In genomic region chr17:12712415-12712814, GRCh38 we compare ENCODE assay signal across 18 cellular contexts. TPM values are rescaled to one million over a fixed set of nuclear protein-coding genes. Genes with fewer than 3 reads are reported as not detected.
DNase-seq lines count a peak whose midpoint lies in the region; ATAC-seq and TF ChIP-seq lines count a peak whose summit lies in the region.
"Had no signal": no experiment of that assay in that cellular context is flagged by ENCODE, and none has a peak within 500 bp of the region (broad histone marks: within the 10 kb centered on the region; RNA-seq: fewer than 3 reads in every experiment).

No MANE protein-coding gene starts in this region.

- H3K4me1 Mint-ChIP-seq in CD4-positive, alpha-beta memory T cell = no peaks in the 10 kb centered on the region

- H3K36me3 ChIP-seq in BLaER1 = no peaks in the 10 kb centered on the region
- peaks cover 23 to 43% of the 10 kb centered on the region in 2 donors for H3K36me3 ChIP-seq in ascending aorta
- no peaks in the 10 kb centered on the region for H3K36me3 ChIP-seq in subcutaneous abdominal adipose tissue (ENCODE audit: control insufficient read depth in 5 of 5, insufficient read depth in 5 of 5, low read length in 5 of 5)
- no peaks in the 10 kb centered on the region for H3K36me3 ChIP-seq in CD4-positive, alpha-beta memory T cell (ENCODE audit: insufficient read depth, low read length)
- H3K36me3 ChIP-seq: HAP-1 had no signal

- H3K4me3 Mint-ChIP-seq in CD4-positive, alpha-beta memory T cell = no peak overlapping the region
- H3K4me3 Mint-ChIP-seq: CD8-positive, alpha-beta T cell had no signal

- H3K27me3 ChIP-seq in BLaER1 (no peaks in the 10 kb centered on the region), ascending aorta (no peaks in the 10 kb centered on the region), subcutaneous abdominal adipose tissue (ENCODE audit: control insufficient read depth in 5 of 5, insufficient read depth in 4 of 5, low read length in 5 of 5) (peaks cover 0 to 4% (median 0%) of the 10 kb centered on the region in 5 donors)
- no peaks in the 10 kb centered on the region for H3K27me3 ChIP-seq in CD4-positive, alpha-beta memory T cell (ENCODE audit: insufficient read depth, low read length)

- H4K20me1 ChIP-seq in BLaER1 = no peaks in the 10 kb centered on the region

- CTCF ChIA-PET in CD4-positive, alpha-beta memory T cell (lab: Charles Lee; ENCODE audit: partially characterized antibody) = no interaction called here

- no peak overlapping the region for H3K9ac ChIP-seq in BLaER1
- H3K9ac ChIP-seq in subcutaneous abdominal adipose tissue (ENCODE audit: low read length in 5 of 5) = no peak overlapping the region

- POLR2A ChIA-PET in CD4-positive, alpha-beta memory T cell (lab: Charles Lee; ENCODE audit: partially characterized antibody) = no interaction called here

- H3K27me3 Mint-ChIP-seq in CD4-positive, alpha-beta memory T cell = peaks cover 3 to 4% of the 10 kb centered on the region in 2 donors

- H3K27ac ChIP-seq in BLaER1 = no peak overlapping the region
- peak overlapping the region; percentile 54 to 58 for H3K27ac ChIP-seq in ascending aorta
- H3K27ac ChIP-seq in subcutaneous abdominal adipose tissue (ENCODE audit: low read depth, low read length) = peak overlapping the region; percentile 7
- H3K27ac ChIP-seq in CD4-positive, alpha-beta memory T cell (ENCODE audit: low read depth, low read length) = no peak overlapping the region
- H3K27ac ChIP-seq: C4-2B had no signal

- H3K9me3 ChIP-seq in BLaER1 = no peaks in the 10 kb centered on the region
- H3K9me3 ChIP-seq in ascending aorta = no peaks in the 10 kb centered on the region
- no peaks in the 10 kb centered on the region for H3K9me3 ChIP-seq in subcutaneous abdominal adipose tissue (ENCODE audit: control insufficient read depth in 5 of 5, low read length in 5 of 5)
- H3K9me3 ChIP-seq in CD4-positive, alpha-beta memory T cell (ENCODE audit: control insufficient read depth in 1 of 2, low read length in 2 of 2) = no peaks in the 10 kb centered on the region
- H3K9me3 ChIP-seq: HAP-1 had no signal

- no peak overlapping the region for H3K27ac Mint-ChIP-seq in CD4-positive, alpha-beta memory T cell
- H3K27ac Mint-ChIP-seq: CD8-positive, alpha-beta T cell had no signal

- H3K4me3 ChIP-seq in BLaER1 = no peak overlapping the region
- no peak overlapping the region for H3K4me3 ChIP-seq in ascending aorta
- no peak overlapping the region for H3K4me3 ChIP-seq in subcutaneous abdominal adipose tissue (ENCODE audit: low read depth in 1 of 5, low read length in 5 of 5)
- H3K4me3 ChIP-seq in CD4-positive, alpha-beta memory T cell (ENCODE audit: low read length in 2 of 2) = no peak overlapping the region
- H3K4me3 ChIP-seq: HAP-1 had no signal

- intact Hi-C loops in ascending aorta (cut with DNase I) (no loop called here), left ventricle myocardium superior (cut with micrococcal nuclease) (no loop called here)
- intact Hi-C loops in CD4-positive, alpha-beta memory T cell (cut with micrococcal nuclease) = no loop called here

- no peak for TF ChIP-seq CTCF in ascending aorta (IDR thresholded peaks at IDR 0.05)

- peak overlapping the region; percentile 66 for H3K4me2 ChIP-seq in BLaER1

- peaks cover 22% of the 10 kb centered on the region for H3K4me1 ChIP-seq in BLaER1
- peaks cover 4 to 20% of the 10 kb centered on the region in 2 donors for H3K4me1 ChIP-seq in ascending aorta
- H3K4me1 ChIP-seq in subcutaneous abdominal adipose tissue (ENCODE audit: control insufficient read depth in 5 of 5, insufficient read depth in 5 of 5, low read length in 5 of 5) = peaks cover 0 to 16% (median 12%) of the 10 kb centered on the region in 5 donors
- no peaks in the 10 kb centered on the region for H3K4me1 ChIP-seq in CD4-positive, alpha-beta memory T cell (ENCODE audit: insufficient read depth, low read length)
- H3K4me1 ChIP-seq: HAP-1 had no signal

- H3K9me3 Mint-ChIP-seq in CD4-positive, alpha-beta memory T cell = peaks cover 0 to 5% (median 1%) of the 10 kb centered on the region in 8 donors
- H3K9me3 Mint-ChIP-seq: CD8-positive, alpha-beta T cell had no signal

- H3K36me3 Mint-ChIP-seq in CD4-positive, alpha-beta memory T cell = no peaks in the 10 kb centered on the region
- H3K36me3 Mint-ChIP-seq: CD8-positive, alpha-beta T cell had no signal

- ATAC-seq in left ventricle myocardium superior = peak; percentile 49
- ATAC-seq in GM19455 (IDR thresholded peaks at IDR 0.05; ENCODE audit: unreplicated experiment) = no peak
- ATAC-seq: CD8-positive, alpha-beta T cell had no signal

- DNase-seq in ascending aorta (ENCODE audit: low spot score in 2 of 2) (no peak), left ventricle myocardium superior (no peak), NCI-H1092 (lab: John Stamatoyannopoulos, UW) (no peak)
- DNase-seq in CD4-positive, alpha-beta memory T cell = no peak
- no peak for DNase-seq in activated CD4-positive, CD25-positive, alpha-beta regulatory T cell (lab: John Stamatoyannopoulos, UW)
- DNase-seq: ACHN; CD8-positive, alpha-beta T cell; COR-L47; DMS153; DMS79 treated with DMSO at 0.1 percent for 48 hours; EL had no signal

RNA-seq across cellular contexts. Expression of gene MYOCD, which starts 46.7 kb away (rescaled TPM):
- total RNA-seq in ascending aorta (153 TPM), left ventricle myocardium superior (35.7 TPM)
- total RNA-seq in CD4-positive, alpha-beta memory T cell = not detected
- polyA plus RNA-seq in CD4-positive, alpha-beta memory T cell = not detected
- total RNA-seq: A172; CD8-positive, alpha-beta T cell; HT1080 had no signal

Comparison
In these comparisons a context has a peak if more than half of its experiments do, and no peak if none do; other contexts are left out.
1. H3K27ac ChIP-seq: peak in ascending aorta (2 of 2) and subcutaneous abdominal adipose tissue (single experiment); none in BLaER1 (single experiment) and CD4-positive, alpha-beta memory T cell (single experiment).
2. RNA of gene MYOCD, which starts 46.7 kb away (total RNA-seq): 153 TPM in ascending aorta (single experiment) and 35.7 TPM in left ventricle myocardium superior (single experiment); not detected in CD4-positive, alpha-beta memory T cell; every median in the first group is over 10 times any median in the second.